30 cellular contexts compared by ENCODE assay signal in the genomic region with DNA sequence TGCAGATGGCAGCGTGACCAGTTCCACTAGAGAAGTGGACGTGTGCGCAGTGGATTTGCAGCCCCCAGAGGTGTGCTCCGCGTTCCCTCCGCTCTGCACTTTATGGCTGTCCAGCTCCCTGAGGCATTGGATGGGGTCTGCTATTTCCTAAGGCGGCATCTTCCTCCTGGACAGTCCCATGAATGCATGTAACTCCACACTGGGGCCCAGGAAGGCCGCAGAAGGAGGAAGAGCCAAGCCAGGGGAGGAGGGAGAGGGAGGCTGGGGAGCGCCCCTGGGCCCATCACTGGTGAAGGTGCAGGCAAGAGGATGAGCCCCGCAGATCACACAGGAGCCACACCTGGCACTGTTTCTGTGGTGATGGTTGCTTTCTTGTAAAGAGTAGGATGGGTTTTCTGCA.
"Had no signal": no experiment of that assay in that cellular context is flagged by ENCODE, and none has a peak within 500 bp of the region (broad histone marks: within the 10 kb centered on the region; RNA-seq: fewer than 3 reads in every experiment).

No MANE protein-coding gene starts in this region.

- H3K27ac Mint-ChIP-seq: activated naive CD8-positive, alpha-beta T cell treated with anti-CD3 and anti-CD28 coated beads for 36 hours; activated T-helper 2 cell treated with anti-CD3 and anti-CD28 coated beads, Interferon-gamma antibody, Interleukin-2, Interleukin-4, amounts not matched to agents 10 μg/mL and 5 μg/mL and 100 μg/mL, durations not matched to agents 14 hours and 24 hours and 36 hours; mesothelial cell of epicardium; progenitor cell of endocrine pancreas; T-helper 1 cell treated with Interleukin-12 subunit alpha and Interleukin-12 subunit beta and Interleukin-4 antibody, amounts not matched to agents 30 μg/mL and 1 μg/mL, for 36 hours had no signal

- H3K4me3 Mint-ChIP-seq: activated naive CD8-positive, alpha-beta T cell treated with anti-CD3 and anti-CD28 coated beads for 36 hours; brain; mesothelial cell of epicardium; naive B cell; neural crest cell; T-helper 1 cell treated with Interleukin-12 subunit alpha and Interleukin-12 subunit beta and Interleukin-4 antibody, amounts not matched to agents 30 μg/mL and 1 μg/mL, for 36 hours had no signal

- H3K4me3 ChIP-seq: adrenal gland, ascending aorta, cardiac muscle cell, gastroesophageal sphincter, hepatocyte, smooth muscle cell, transverse colon had no signal

- H3K4me2 ChIP-seq: hepatocyte, SK-N-SH, smooth muscle cell had no signal

- H3K27me3 Mint-ChIP-seq: activated naive CD8-positive, alpha-beta T cell treated with anti-CD3 and anti-CD28 coated beads for 36 hours had no signal

- H3K4me1 ChIP-seq: adrenal gland, ascending aorta, gastroesophageal sphincter, transverse colon had no signal

- H3K79me2 ChIP-seq: hepatocyte had no signal

- H3K9me3 Mint-ChIP-seq: activated naive CD8-positive, alpha-beta T cell treated with anti-CD3 and anti-CD28 coated beads for 36 hours; activated T-helper 2 cell treated with anti-CD3 and anti-CD28 coated beads, Interferon-gamma antibody, Interleukin-2, Interleukin-4, amounts not matched to agents 10 μg/mL and 5 μg/mL and 100 μg/mL, durations not matched to agents 14 hours and 24 hours and 36 hours; mesothelial cell of epicardium; naive B cell; neural crest cell; T-helper 1 cell treated with Interleukin-12 subunit alpha and Interleukin-12 subunit beta and Interleukin-4 antibody, amounts not matched to agents 30 μg/mL and 1 μg/mL, for 36 hours had no signal

- ATAC-seq: activated CD4-positive, CD25-positive, alpha-beta regulatory T cell treated with anti-CD3 and anti-CD28 coated beads, Interleukin-2, amount 50 U/mL, for 24 hours; gastroesophageal sphincter; left cardiac atrium; left ventricle myocardium superior had no signal

- H3K9ac ChIP-seq: SK-N-SH had no signal

- H3K27me3 ChIP-seq: adrenal gland, ascending aorta, cardiac muscle cell, gastroesophageal sphincter, hepatocyte, transverse colon had no signal

- H3K36me3 ChIP-seq: adrenal gland, ascending aorta, cardiac muscle cell, gastroesophageal sphincter, transverse colon had no signal

- H3K4me1 Mint-ChIP-seq: naive B cell, neural crest cell had no signal

- DNase-seq: activated CD4-positive, alpha-beta T cell treated with anti-CD3 and anti-CD28 coated beads for 48 hours; activated CD4-positive, alpha-beta T cell treated with anti-CD3 and anti-CD28 coated beads, Interleukin-2, amount 50 U/mL, for 48 hours; activated naive CD4-positive, alpha-beta T cell treated with Interleukin-2 at 50 U/mL for 16 hours; activated naive CD8-positive, alpha-beta T cell treated with anti-CD3 and anti-CD28 coated beads for 36 hours; activated T-cell treated with anti-CD3 and anti-CD28 coated beads, Interleukin-2, amount 50 U/mL, for 48 hours; cortex of kidney; left cardiac atrium; left ventricle myocardium superior; naive B cell; retina; SK-N-SH; stimulated activated CD4-positive, alpha-beta T cell treated with anti-CD3 and anti-CD28 coated beads, Interleukin-1b, Interleukin-23, amount 100 ng/mL, for 48 hours; stimulated activated naive CD4-positive, alpha-beta T cell; SW 1271; T-helper 9 cell; transverse colon had no signal

- H3K9me3 ChIP-seq: adrenal gland, ascending aorta, gastroesophageal sphincter, SK-N-SH, transverse colon had no signal

- H3K36me3 Mint-ChIP-seq: activated naive CD8-positive, alpha-beta T cell treated with anti-CD3 and anti-CD28 coated beads for 36 hours; brain; mesothelial cell of epicardium; naive B cell had no signal

- H2AFZ ChIP-seq: hepatocyte had no signal

- H3K27ac ChIP-seq: adrenal gland, ascending aorta, cardiac muscle cell, gastroesophageal sphincter, hepatocyte, transverse colon, VCaP had no signal
